Comparison of ENCODE assay signal across 18 cellular contexts in genomic region chr2:233655043-233655442, GRCh38. TPM values are rescaled to one million over a fixed set of nuclear protein-coding genes. Genes with fewer than 3 reads are reported as not detected.
A peak's percentile ranks its signal among the peaks of the same experiment; 100 is the strongest.
DNase-seq lines count a peak whose midpoint lies in the region; ATAC-seq and TF ChIP-seq lines count a peak whose summit lies in the region.
"Had no signal": no experiment of that assay in that cellular context is flagged by ENCODE, and none has a peak within 500 bp of the region (broad histone marks: within the 10 kb centered on the region; RNA-seq: fewer than 3 reads in every experiment).

No MANE protein-coding gene starts in this region.

- H2AFZ ChIP-seq in osteoblast (ENCODE audit: low read length): no peak overlapping the region

- H3K27me3 ChIP-seq in osteoblast (ENCODE audit: insufficient read depth, low read length) (peaks cover 7% of the 10 kb centered on the region), lower lobe of right lung (ENCODE audit: low read depth) (no peaks in the 10 kb centered on the region)

- H3K4me1 ChIP-seq in osteoblast (ENCODE audit: insufficient read depth, low read length) (no peaks in the 10 kb centered on the region), lower lobe of right lung (no peaks in the 10 kb centered on the region)
- H3K4me1 ChIP-seq: Caco-2 had no signal

- no peaks in the 10 kb centered on the region for H3K36me3 Mint-ChIP-seq in immature natural killer cell

- H3K4me2 ChIP-seq in osteoblast (ENCODE audit: insufficient read depth, low read length): no peak overlapping the region

- H3K9me3 Mint-ChIP-seq in immature natural killer cell: no peaks in the 10 kb centered on the region
- H3K9me3 Mint-ChIP-seq: CD4-positive, alpha-beta T cell; H9; IgD-negative memory B cell had no signal

- no peak overlapping the region for H3K27ac ChIP-seq in osteoblast (ENCODE audit: low read depth, low read length)
- no peak overlapping the region for H3K27ac ChIP-seq in lower lobe of right lung
- H3K27ac ChIP-seq: C4-2B had no signal

- H3K4me3 ChIP-seq in osteoblast (ENCODE audit: insufficient read depth, low read length): no peak overlapping the region
- no peak overlapping the region for H3K4me3 ChIP-seq in lower lobe of right lung
- H3K4me3 ChIP-seq: GM12878 had no signal

- H3K27me3 Mint-ChIP-seq in immature natural killer cell (ENCODE audit: low read depth in 3 of 3): peaks cover 3 to 19% (median 7%) of the 10 kb centered on the region in 3 donors

- H4K20me1 ChIP-seq in osteoblast (ENCODE audit: insufficient read depth, low read length): no peaks in the 10 kb centered on the region

- H3K79me2 ChIP-seq in osteoblast (ENCODE audit: insufficient read depth, low read length): no peaks in the 10 kb centered on the region

- peak overlapping the region in 1 of 6 donors; percentile 59 for H3K27ac Mint-ChIP-seq in immature natural killer cell
- H3K27ac Mint-ChIP-seq: CD4-positive, alpha-beta T cell; H9; IgD-negative memory B cell had no signal

- no peak for ATAC-seq in lower lobe of right lung
- ATAC-seq: GM12878, HepG2 had no signal

- no peak for TF ChIP-seq CTCF in osteoblast (IDR thresholded peaks at IDR 0.05; ENCODE audit: extremely low read depth, low read depth, low read length)
- TF ChIP-seq CTCF in lower lobe of right lung (IDR thresholded peaks at IDR 0.05): no peak

- H3K36me3 ChIP-seq in osteoblast (ENCODE audit: insufficient read depth, low read length) (no peaks in the 10 kb centered on the region), lower lobe of right lung (no peaks in the 10 kb centered on the region)

- DNase-seq in LoVo (ENCODE audit: low spot score): peak; percentile 34
- no peak for DNase-seq in immature natural killer cell
- peak; percentile 6 for DNase-seq in osteoblast (ENCODE audit: insufficient read length, low spot score, missing footprints)
- no peak for DNase-seq in lower lobe of right lung
- no peak for DNase-seq in NCI-H2171 treated with DMSO at 0.1 percent for 48 hours (lab: John Stamatoyannopoulos, UW)
- DNase-seq in activated CD8-positive, alpha-beta memory T cell treated with anti-CD3 and anti-CD28 coated beads, Interleukin-2, amount 50 U/mL, for 4 hours: no peak
- DNase-seq: AML-193; Caco-2; CD4-positive, alpha-beta T cell; DMS79 treated with DMSO at 0.1 percent for 48 hours; GF-D8; H9 had no signal

- H3K9me3 ChIP-seq in osteoblast (ENCODE audit: low read depth, low read length) (no peaks in the 10 kb centered on the region), lower lobe of right lung (no peaks in the 10 kb centered on the region)
- H3K9me3 ChIP-seq: Caco-2 had no signal

- H3K4me3 Mint-ChIP-seq in immature natural killer cell: peak overlapping the region in 3 of 5 donors; percentile 25 to 48 (median 29)
- H3K4me3 Mint-ChIP-seq: CD4-positive, alpha-beta T cell; H9; IgD-negative memory B cell had no signal

- intact Hi-C loops in lower lobe of right lung (cut with DNase I): no loop called here

- H3K4me1 Mint-ChIP-seq in immature natural killer cell: peaks cover 28% of the 10 kb centered on the region in 2 donors
- H3K4me1 Mint-ChIP-seq: H9 had no signal

RNA-seq across cellular contexts. Expression of gene UGT1A9, which starts 16.7 kb away (rescaled TPM):
- polyA plus RNA-seq in immature natural killer cell: not detected
- total RNA-seq in osteoblast (not detected in 2 replicates), lower lobe of right lung (not detected)
- total RNA-seq: CD4-positive, alpha-beta T cell; GM12878; H1; H9; HepG2 had no signal
- polyA plus RNA-seq: BJ, H1, IgD-negative memory B cell had no signal

RNA-seq across cellular contexts. Expression of gene UGT1A10, which starts 18.8 kb away (rescaled TPM):
- polyA plus RNA-seq in immature natural killer cell: not detected
- total RNA-seq in osteoblast: not detected in 2 replicates
- total RNA-seq in lower lobe of right lung: not detected
- total RNA-seq: CD4-positive, alpha-beta T cell; GM12878; H1; H9; HepG2 had no signal
- polyA plus RNA-seq: BJ, GM12878, H1, HepG2, IgD-negative memory B cell had no signal

RNA-seq across cellular contexts. Expression of gene UGT1A7, which starts 26.7 kb away (rescaled TPM):
- polyA plus RNA-seq in immature natural killer cell: not detected
- total RNA-seq in osteoblast (not detected in 2 replicates), lower lobe of right lung (not detected)
- total RNA-seq: CD4-positive, alpha-beta T cell; GM12878; H1; H9; HepG2 had no signal
- polyA plus RNA-seq: BJ, GM12878, H1, HepG2, IgD-negative memory B cell had no signal

RNA-seq across cellular contexts. Expression of gene UGT1A8, which starts 37.6 kb away (rescaled TPM):
- polyA plus RNA-seq in immature natural killer cell: not detected
- total RNA-seq in osteoblast (not detected in 2 replicates), lower lobe of right lung (not detected)
- total RNA-seq: CD4-positive, alpha-beta T cell; GM12878; H1; H9; HepG2 had no signal
- polyA plus RNA-seq: BJ, GM12878, H1, HepG2, IgD-negative memory B cell had no signal

RNA-seq across cellular contexts. Expression of gene UGT1A6, which starts 37.6 kb away (rescaled TPM):
- not detected for polyA plus RNA-seq in immature natural killer cell
- total RNA-seq in osteoblast (not detected in 2 replicates), lower lobe of right lung (2.3 TPM)
- total RNA-seq: CD4-positive, alpha-beta T cell; GM12878; H1; H9; HepG2 had no signal
- polyA plus RNA-seq: BJ, GM12878, H1, IgD-negative memory B cell had no signal

Comparison
In these comparisons a context has a peak if more than half of its experiments do, and no peak if none do; other contexts are left out.
1. DNase-seq: peak in LoVo (single experiment) and osteoblast (single experiment); none in immature natural killer cell (0 of 3), lower lobe of right lung (single experiment), NCI-H2171 treated with DMSO at 0.1 percent for 48 hours (single experiment) and activated CD8-positive, alpha-beta memory T cell treated with anti-CD3 and anti-CD28 coated beads, Interleukin-2, amount 50 U/mL, for 4 hours (single experiment).